In the genomic region with DNA sequence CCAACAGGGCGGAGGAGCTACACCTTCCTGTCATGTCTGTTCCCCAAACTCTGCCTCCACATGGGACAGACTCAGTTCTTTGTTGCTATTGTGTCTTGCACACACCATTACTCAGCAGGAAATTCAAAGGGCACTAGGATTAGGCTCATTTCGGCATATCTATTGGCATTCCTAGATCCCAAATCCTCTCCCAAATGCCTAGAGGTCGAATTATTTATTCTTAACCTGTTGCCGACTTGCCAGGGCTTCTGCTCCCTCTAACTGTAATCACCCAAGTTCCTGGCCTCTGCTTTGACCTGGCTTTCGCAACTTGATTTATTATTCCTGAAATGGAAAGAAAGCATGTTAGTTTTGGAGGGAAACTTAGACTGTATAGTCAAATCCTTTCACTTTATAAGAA, we compare ENCODE assay signal across 22 cellular contexts.
DNase-seq lines count a peak whose midpoint lies in the region; ATAC-seq, FAIRE-seq and TF ChIP-seq lines count a peak whose summit lies in the region.
"Had no signal": no experiment of that assay in that cellular context is flagged by ENCODE, and none has a peak within 500 bp of the region (broad histone marks: within the 10 kb centered on the region; RNA-seq: fewer than 3 reads in every experiment).

No MANE protein-coding gene starts in this region.

- TF ChIP-seq CTCF in liver (IDR thresholded peaks at IDR 0.05; ENCODE audit: low read depth, low read length, missing input control) (no peak), HepG2 (CRISPR knock-in tag; IDR thresholded peaks at IDR 0.05) (no peak), coronary artery (IDR thresholded peaks at IDR 0.05) (no peak), neural progenitor cell (IDR thresholded peaks at IDR 0.05) (no peak), CD14-positive monocyte (IDR thresholded peaks at IDR 0.05) (no peak)

- H3K9ac ChIP-seq in liver (ENCODE audit: low read depth in 1 of 2, low read length in 2 of 2): no peak overlapping the region
- H3K9ac ChIP-seq in HepG2 (ENCODE audit: insufficient read depth, low read depth, low read length): no peak overlapping the region
- H3K9ac ChIP-seq in neural progenitor cell: no peak overlapping the region
- H3K9ac ChIP-seq: KMS-11 had no signal

- in situ Hi-C loops in HepG2 (cut with HindIII; ENCODE audit: extremely low pct_ligation_motif_present, low pct_unique_long_range_greater_than_20kb): no loop called here

- H3K9me3 Mint-ChIP-seq in neural progenitor cell: peaks cover 17% of the 10 kb centered on the region
- peaks cover 0 to 9% (median 3%) of the 10 kb centered on the region in 7 donors for H3K9me3 Mint-ChIP-seq in CD14-positive monocyte
- peaks cover 0 to 5% of the 10 kb centered on the region in 2 donors for H3K9me3 Mint-ChIP-seq in activated T-cell treated with anti-CD3 and anti-CD28 coated beads, Interleukin-2, amount 50 U/mL, for 72 hours

- H3K9me3 ChIP-seq in liver (ENCODE audit: control insufficient read depth in 4 of 4, low read length in 3 of 4): no peaks in the 10 kb centered on the region
- 0 out of 2 replicates have a peak, but pooled peaks cover 3% of the 10 kb centered on the region for H3K9me3 ChIP-seq in HepG2 (ENCODE audit: low read length)
- H3K9me3 ChIP-seq in neural progenitor cell (ENCODE audit: low read depth): no peaks in the 10 kb centered on the region
- no peaks in the 10 kb centered on the region for H3K9me3 ChIP-seq in aorta (ENCODE audit: control insufficient read depth, low read length)
- H3K9me3 ChIP-seq: BE2C, HAP-1, SJCRH30 had no signal

- CTCF ChIA-PET in HepG2 (lab: Yijun Ruan, JAX; ENCODE audit: low intra/inter-chr PET ratio, low total read pairs): no interaction called here

- 37% methylated on average over 5 of the region's 5 CpGs for WGBS in liver
- WGBS in HepG2 (ENCODE audit: low lambda C conversion rate): 2% methylated on average over 5 of the region's 5 CpGs
- 7 to 15% methylated on average over 5 of the region's 5 CpGs for WGBS in aorta, 2 donors

- H3K27me3 ChIP-seq in liver (ENCODE audit: control insufficient read depth in 4 of 4, insufficient read depth in 4 of 4, low read length in 3 of 4) (peaks cover 0 to 5% (median 1%) of the 10 kb centered on the region in 4 donors), HepG2 (ENCODE audit: control insufficient read depth in 1 of 2, insufficient read depth in 2 of 2, low read length in 2 of 2) (no peaks in the 10 kb centered on the region), neural progenitor cell (no peaks in the 10 kb centered on the region), aorta (ENCODE audit: control insufficient read depth in 1 of 2, insufficient read depth in 2 of 2, low read length in 1 of 2) (no peaks in the 10 kb centered on the region)
- H3K27me3 ChIP-seq: BE2C, SJCRH30 had no signal

- H3K4me2 ChIP-seq in HepG2 (ENCODE audit: low read depth, low read length): no peak overlapping the region
- H3K4me2 ChIP-seq in neural progenitor cell: no peak overlapping the region
- H3K4me2 ChIP-seq: KMS-11 had no signal

- ATAC-seq in HepG2 (no peak), aorta (ENCODE audit: low FRiP score) (peak; percentile 36), GM18498 (IDR thresholded peaks at IDR 0.05; ENCODE audit: unreplicated experiment) (no peak)
- no peak for ATAC-seq in activated T-cell treated with anti-CD3 and anti-CD28 coated beads, Interleukin-2, amount 50 U/mL, for 72 hours (replicated peaks in 1 of 2)

- no peaks in the 10 kb centered on the region for H3K4me1 ChIP-seq in liver (ENCODE audit: control insufficient read depth in 4 of 4, insufficient read depth in 4 of 4, low read length in 3 of 4)
- H3K4me1 ChIP-seq in HepG2 (ENCODE audit: insufficient read depth, low read length): no peaks in the 10 kb centered on the region
- peaks cover 10% of the 10 kb centered on the region for H3K4me1 ChIP-seq in neural progenitor cell
- H3K4me1 ChIP-seq in aorta (ENCODE audit: control insufficient read depth in 1 of 2, insufficient read depth in 2 of 2, low read length in 2 of 2): peaks cover 2 to 5% of the 10 kb centered on the region in 2 donors
- H3K4me1 ChIP-seq: BE2C, Caco-2, HAP-1, SJCRH30 had no signal

- peaks cover 24% of the 10 kb centered on the region for H3K4me1 Mint-ChIP-seq in neural progenitor cell
- no peaks in the 10 kb centered on the region for H3K4me1 Mint-ChIP-seq in CD14-positive monocyte
- no peaks in the 10 kb centered on the region for H3K4me1 Mint-ChIP-seq in activated T-cell treated with anti-CD3 and anti-CD28 coated beads, Interleukin-2, amount 50 U/mL, for 72 hours (ENCODE audit: low read depth)

- H3K4me3 Mint-ChIP-seq in neural progenitor cell: no peak overlapping the region
- H3K4me3 Mint-ChIP-seq in CD14-positive monocyte: no peak overlapping the region
- no peak overlapping the region for H3K4me3 Mint-ChIP-seq in activated T-cell treated with anti-CD3 and anti-CD28 coated beads, Interleukin-2, amount 50 U/mL, for 72 hours
- H3K4me3 Mint-ChIP-seq: CD4-positive, alpha-beta T cell had no signal

- no peak overlapping the region for H2AFZ ChIP-seq in HepG2 (ENCODE audit: low read length)
- H2AFZ ChIP-seq in neural progenitor cell (replicated peaks): no peak overlapping the region

- TF ChIP-seq POLR2A in HepG2 (IDR thresholded peaks at IDR 0.05; ENCODE audit: insufficient read depth in 1 of 2, low read depth in 2 of 2, low read length in 2 of 2): no peak

- no peaks in the 10 kb centered on the region for H3F3A ChIP-seq in neural progenitor cell (ENCODE audit: low read depth)

- DNase-seq in HepG2 (ENCODE audit: low spot score) (no peak), coronary artery (ENCODE audit: low spot score) (no peak), neural progenitor cell (ENCODE audit: low spot score) (peak; percentile 52), aorta (no peak), CD14-positive monocyte (ENCODE audit: low spot score) (no peak)
- no peak for DNase-seq in activated T-cell treated with anti-CD3 and anti-CD28 coated beads, Interleukin-2, amount 50 U/mL, for 72 hours
- DNase-seq: BE2C; Caco-2; CD4-positive, alpha-beta T cell; MV-4-11; NCI-H1417; NCI-H187; NCI-H2107; NCI-H510A; NCI-H774; SJCRH30 had no signal

- no peaks in the 10 kb centered on the region for H4K20me1 ChIP-seq in HepG2 (ENCODE audit: insufficient read depth, low read length)
- H4K20me1 ChIP-seq in neural progenitor cell (ENCODE audit: low read depth): no peaks in the 10 kb centered on the region

- H3K27ac Mint-ChIP-seq in neural progenitor cell (peak overlapping the region; percentile 81), CD14-positive monocyte (no peak overlapping the region)
- H3K27ac Mint-ChIP-seq in activated T-cell treated with anti-CD3 and anti-CD28 coated beads, Interleukin-2, amount 50 U/mL, for 72 hours: no peak overlapping the region
- H3K27ac Mint-ChIP-seq: CD4-positive, alpha-beta T cell had no signal

- H3K4me3 ChIP-seq in liver (ENCODE audit: low read depth in 1 of 3, low read length in 3 of 3): no peak overlapping the region
- no peak overlapping the region for H3K4me3 ChIP-seq in HepG2 (replicated peaks in 1 of 3; ENCODE audit: insufficient read depth in 1 of 3, low read depth in 2 of 3, low read length in 3 of 3)
- H3K4me3 ChIP-seq in coronary artery: peak overlapping the region; percentile 37
- no peak overlapping the region for H3K4me3 ChIP-seq in neural progenitor cell
- no peak overlapping the region for H3K4me3 ChIP-seq in aorta (ENCODE audit: low read length in 2 of 2)
- H3K4me3 ChIP-seq: HAP-1, SJCRH30 had no signal

- no peaks in the 10 kb centered on the region for H3K36me3 ChIP-seq in liver (ENCODE audit: control insufficient read depth in 4 of 4, insufficient read depth in 3 of 4, low read depth in 1 of 4, low read length in 3 of 4)
- no peaks in the 10 kb centered on the region for H3K36me3 ChIP-seq in HepG2 (replicated peaks in 1 of 2; ENCODE audit: control insufficient read depth in 1 of 2, insufficient read depth in 2 of 2, low read length in 2 of 2)
- no peaks in the 10 kb centered on the region for H3K36me3 ChIP-seq in neural progenitor cell
- H3K36me3 ChIP-seq in aorta (ENCODE audit: control insufficient read depth in 1 of 2, insufficient read depth in 2 of 2, low read length in 1 of 2): no peaks in the 10 kb centered on the region
- H3K36me3 ChIP-seq: BE2C, HAP-1, SJCRH30 had no signal

- H3K27me3 Mint-ChIP-seq in neural progenitor cell (ENCODE audit: insufficient read depth, low read depth) (no peaks in the 10 kb centered on the region), CD14-positive monocyte (ENCODE audit: low read depth in 3 of 3) (peaks cover 0 to 2% (median 0%) of the 10 kb centered on the region in 3 donors)
- H3K27me3 Mint-ChIP-seq in activated T-cell treated with anti-CD3 and anti-CD28 coated beads, Interleukin-2, amount 50 U/mL, for 72 hours (ENCODE audit: low read depth): no peaks in the 10 kb centered on the region
- H3K27me3 Mint-ChIP-seq: CD4-positive, alpha-beta T cell had no signal

- no peak for TF ChIP-seq RAD21 in liver (IDR thresholded peaks at IDR 0.05)
- TF ChIP-seq RAD21 in HepG2 (CRISPR knock-in tag; IDR thresholded peaks at IDR 0.05): no peak

- FAIRE-seq in HepG2 (lab: Jason Lieb, UNC): no peak
- FAIRE-seq: A204.1 had no signal

- H3K36me3 Mint-ChIP-seq in neural progenitor cell (peaks cover 5% of the 10 kb centered on the region), CD14-positive monocyte (no peaks in the 10 kb centered on the region)
- H3K36me3 Mint-ChIP-seq in activated T-cell treated with anti-CD3 and anti-CD28 coated beads, Interleukin-2, amount 50 U/mL, for 72 hours (ENCODE audit: insufficient read depth in 2 of 2): no peaks in the 10 kb centered on the region

- POLR2A ChIA-PET in HepG2 (lab: Yijun Ruan, JAX): no interaction called here

- intact Hi-C loops in HepG2 (cut with micrococcal nuclease; ENCODE audit: unreplicated experiment): no loop called here
- intact Hi-C loops in aorta (cut with DNase I): no loop called here
- intact Hi-C loops in CD14-positive monocyte (cut with micrococcal nuclease): no loop called here

- BruUV-seq in HepG2 (replicated peaks; lab: Mats Ljungman, UMichigan): no TSS peak

- H3K27ac ChIP-seq in liver (ENCODE audit: low read depth in 1 of 2, low read length in 2 of 2) (no peak overlapping the region), HepG2 (ENCODE audit: extremely low read length, insufficient read depth, low read length) (no peak overlapping the region), coronary artery (peak overlapping the region; percentile 34 to 63), neural progenitor cell (no peak overlapping the region), aorta (ENCODE audit: low read depth in 1 of 2, low read length in 2 of 2) (no peak overlapping the region)
- H3K27ac ChIP-seq: KMS-11, RWPE1, SJCRH30 had no signal

- TF ChIP-seq EP300 in HepG2 (IDR thresholded peaks at IDR 0.05; ENCODE audit: low read depth in 2 of 2, low read length in 2 of 2) (no peak), HepG2 (CRISPR knock-in tag; IDR thresholded peaks at IDR 0.05; ENCODE audit: borderline replicate concordance) (no peak)

- H3K79me2 ChIP-seq in HepG2 (ENCODE audit: insufficient read depth, low read length): no peaks in the 10 kb centered on the region
- H3K79me2 ChIP-seq in neural progenitor cell (ENCODE audit: low read depth): no peaks in the 10 kb centered on the region

TF ChIP-seq in HepG2, 621 proteins besides CTCF, POLR2A, EP300 and RAD21 (continues in another document):
- TF ChIP-seq MIXL1 (CRISPR knock-in tag; IDR thresholded peaks at IDR 0.05) (no peak), NR2F6 (IDR thresholded peaks at IDR 0.05) (no peak), NR2F6 (CRISPR knock-in tag; IDR thresholded peaks at IDR 0.05) (no peak)

Comparison
In these comparisons a context has a peak if more than half of its experiments do, and no peak if none do; other contexts are left out.
1. H3K27ac ChIP-seq: peak in coronary artery (2 of 2); none in liver (0 of 2), HepG2 (single experiment), neural progenitor cell (single experiment) and aorta (0 of 2).